8 cellular contexts compared by ENCODE assay signal in the genomic region with DNA sequence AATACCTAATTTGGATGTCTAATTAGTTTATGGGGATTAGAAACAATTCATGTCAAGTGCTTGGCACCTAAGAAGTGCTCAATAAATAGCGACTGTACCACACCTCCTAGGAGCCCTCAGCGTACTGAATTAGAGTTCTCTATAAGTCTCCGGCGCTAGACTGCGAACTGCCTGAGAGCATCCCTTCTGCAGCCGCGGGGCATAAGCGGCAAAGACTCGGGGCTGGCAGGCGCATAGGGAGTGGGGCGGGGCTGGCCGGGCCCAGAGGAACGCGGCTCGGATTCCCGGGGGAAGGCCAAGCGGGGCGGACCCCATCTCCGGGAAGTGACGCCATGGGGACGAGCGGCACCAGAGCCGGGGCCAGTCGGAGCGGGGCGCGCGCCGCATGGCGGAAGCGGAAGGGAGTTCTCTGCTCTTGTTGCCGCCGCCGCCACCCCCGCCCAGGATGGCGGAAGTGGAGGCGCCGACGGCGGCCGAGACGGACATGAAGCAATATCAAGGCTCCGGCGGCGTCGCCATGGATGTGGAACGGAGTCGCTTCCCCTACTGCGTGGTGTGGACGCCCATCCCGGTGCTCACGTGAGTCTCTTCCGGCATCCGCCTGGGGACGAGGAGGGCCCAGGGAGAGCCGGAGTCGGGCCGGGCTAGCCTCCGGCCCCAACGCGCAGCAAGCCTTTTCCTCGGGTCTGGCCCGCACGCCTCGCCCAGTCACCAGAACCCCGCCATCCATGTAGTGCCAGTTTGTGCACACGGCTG.
DNase-seq lines count a peak whose midpoint lies in the region; ATAC-seq and TF ChIP-seq lines count a peak whose summit lies in the region.

A gene with protein sequence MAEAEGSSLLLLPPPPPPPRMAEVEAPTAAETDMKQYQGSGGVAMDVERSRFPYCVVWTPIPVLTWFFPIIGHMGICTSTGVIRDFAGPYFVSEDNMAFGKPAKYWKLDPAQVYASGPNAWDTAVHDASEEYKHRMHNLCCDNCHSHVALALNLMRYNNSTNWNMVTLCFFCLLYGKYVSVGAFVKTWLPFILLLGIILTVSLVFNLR (plus strand): TSS at position 351 of the 756 bp plus-strand sequence. CDS start 35 bp downstream, at position 386.

- H3K4me2 ChIP-seq in BLaER1, result peak within 1 kb of the TSS; percentile 95

- H3K27me3 ChIP-seq in BLaER1, result no peaks in the 10 kb centered on the region

- H3K9me3 ChIP-seq in BLaER1, result no peaks in the 10 kb centered on the region

- TF ChIP-seq CTCF in choroid plexus epithelial cell (conservative IDR thresholded peaks at IDR 0.05; ENCODE audit: low read depth, low read length), result no peak

- peak within 1 kb of the TSS; percentile 92 for H3K27ac ChIP-seq in BLaER1

- peak; percentile 75 for DNase-seq in NCI-H524 treated with DMSO at 0.1 percent for 48 hours (lab: John Stamatoyannopoulos, UW)
- peak; percentile 94 to 96 for DNase-seq in activated CD4-positive, alpha-beta T cell treated with anti-CD3 and anti-CD28 coated beads for 4 hours
- DNase-seq in choroid plexus epithelial cell (ENCODE audit: low read depth), result peak; percentile 97
- DNase-seq in kidney glomerular epithelial cell (lab: John Stamatoyannopoulos, UW), result peak; percentile 92
- DNase-seq in stimulated activated CD4-positive, alpha-beta T cell treated with anti-CD3 and anti-CD28 coated beads, Interleukin-15, amount 100 ng/mL, for 48 hours (ENCODE audit: low read depth in 2 of 2), result peak; percentile 96

- H3K4me3 ChIP-seq in BLaER1 (peak within 1 kb of the TSS; percentile 82), choroid plexus epithelial cell (ENCODE audit: low read depth, low read length) (peak within 1 kb of the TSS; percentile 99)

- H3K9ac ChIP-seq in BLaER1, result peak within 1 kb of the TSS; percentile 94

- peaks cover 30% of the 10 kb centered on the region for H3K36me3 ChIP-seq in BLaER1

- peaks cover 18% of the 10 kb centered on the region for H3K4me1 ChIP-seq in BLaER1

- peaks cover 29% of the 10 kb centered on the region; the same call in 1 of the 2 replicates for H4K20me1 ChIP-seq in BLaER1

- ATAC-seq in GM19324 (IDR thresholded peaks at IDR 0.05; ENCODE audit: low FRiP score, unreplicated experiment) (peak; percentile 95), HG03460 (IDR thresholded peaks at IDR 0.05; ENCODE audit: unreplicated experiment) (peak; percentile 92)

Comparison
In these comparisons a context has a peak if more than half of its experiments do, and no peak if none do; other contexts are left out.
1. Peak in every context shown above with its lines: DNase-seq, ATAC-seq, H3K4me3 ChIP-seq and H3K27ac ChIP-seq.